24 cellular contexts compared by ENCODE assay signal in genomic region chr1:220708929-220709801, GRCh38. TPM values are rescaled to one million over a fixed set of nuclear protein-coding genes. Genes with fewer than 3 reads are reported as not detected.
DNase-seq lines count a peak whose midpoint lies in the region; ATAC-seq, FAIRE-seq and TF ChIP-seq lines count a peak whose summit lies in the region.
"Had no signal": no experiment of that assay in that cellular context is flagged by ENCODE, and none has a peak within 500 bp of the region (broad histone marks: within the 10 kb centered on the region; RNA-seq: fewer than 3 reads in every experiment).

No MANE protein-coding gene starts in this region.

- no peak overlapping the region for H3K27ac ChIP-seq in GM12878 (ENCODE audit: control insufficient read depth, insufficient read depth)
- H3K27ac ChIP-seq: 22Rv1, skin epidermis had no signal

- H3K27me3 ChIP-seq in GM12878 (replicated peaks in 1 of 2; ENCODE audit: control insufficient read depth in 2 of 2, insufficient read depth in 2 of 2, low read length in 1 of 2): no peaks in the 10 kb centered on the region

- no peaks in the 10 kb centered on the region for H3K36me3 ChIP-seq in GM12878 (ENCODE audit: control insufficient read depth in 2 of 2, insufficient read depth in 2 of 2, low read length in 1 of 2)

- SMC1A ChIA-PET in GM12878 (lab: Charles Lee; ENCODE audit: uncharacterized antibody, unreplicated experiment): interaction anchor here (1.3 kb wide), 1 partner anchor 24 kb away, joined by 3 read pairs; no protein-coding TSS in a partner anchor

- H3K4me3 ChIP-seq in GM12878: no peak overlapping the region
- H3K4me3 ChIP-seq: skin epidermis had no signal

- no peaks in the 10 kb centered on the region for H3K79me2 ChIP-seq in GM12878 (ENCODE audit: control insufficient read depth, insufficient read depth, low read length)

- POLR2A ChIA-PET in GM12878 (lab: Charles Lee): no interaction called here

- H3K27me3 Mint-ChIP-seq in naive B cell: peaks cover 0 to 6% (median 0%) of the 10 kb centered on the region in 3 donors
- H3K27me3 Mint-ChIP-seq: activated CD8-positive, alpha-beta memory T cell treated with anti-CD3 and anti-CD28 coated beads, Interleukin-2, amount 10 ng/mL, durations not matched to agents 7 days and 5 days had no signal

- no peak for TF ChIP-seq POLR2A in GM12878 (IDR thresholded peaks at IDR 0.05; ENCODE audit: low read depth, low read length)

- intact Hi-C loops in GM12878 (cut with micrococcal nuclease; ENCODE audit: unreplicated experiment): no loop called here

- no TSS peak for BruUV-seq in GM12878 (replicated peaks; lab: Mats Ljungman, UMichigan)

- peak overlapping the region in 5 of 6 donors; percentile 49 to 99 (median 79) for H3K27ac Mint-ChIP-seq in naive B cell
- H3K27ac Mint-ChIP-seq: activated CD8-positive, alpha-beta memory T cell treated with anti-CD3 and anti-CD28 coated beads, Interleukin-2, amount 10 ng/mL, durations not matched to agents 7 days and 5 days; activated naive CD4-positive, alpha-beta T cell treated with anti-CD3 and anti-CD28 coated beads, Interleukin-2, amount 50 U/mL, for 72 hours had no signal

- TF ChIP-seq EP300 in GM12878 (IDR thresholded peaks at IDR 0.05; ENCODE audit: borderline replicate concordance in 1 of 2, control insufficient read depth in 1 of 2, low read depth in 2 of 2, low read length in 2 of 2): no peak

- WGBS in GM12878 (ENCODE audit: insufficient coverage, insufficient replicate concordance, low lambda C conversion rate, missing lambda C conversion rate): 43% methylated on average over 9 of the region's 9 CpGs

- no peak overlapping the region for H3K4me2 ChIP-seq in GM12878 (ENCODE audit: control insufficient read depth, insufficient read depth)

- H3K4me1 Mint-ChIP-seq in naive B cell: peaks cover 30 to 73% (median 34%) of the 10 kb centered on the region in 3 donors

- FAIRE-seq in GM12878 (lab: Jason Lieb, UNC): no peak
- FAIRE-seq: H54, islet of Langerhans had no signal

- H3K4me1 ChIP-seq in GM12878 (ENCODE audit: control insufficient read depth, insufficient read depth, low read length): peaks cover 5% of the 10 kb centered on the region; the same call in 1 of the 2 replicates

- peak overlapping the region in 6 of 8 donors; percentile 6 to 90 (median 59) for H3K4me3 Mint-ChIP-seq in naive B cell
- H3K4me3 Mint-ChIP-seq: activated CD8-positive, alpha-beta memory T cell treated with anti-CD3 and anti-CD28 coated beads, Interleukin-2, amount 10 ng/mL, durations not matched to agents 7 days and 5 days; central memory CD8-positive, alpha-beta T cell had no signal

- CTCF ChIA-PET in GM12878 (lab: Yijun Ruan, JAX): interaction anchor here (0.6 to 1.8 kb wide), 7 partner anchors 9 to 64 kb away, joined by 3 to 5 read pairs (median 3); no protein-coding TSS in a partner anchor

- RAD21 ChIA-PET in GM12878 (lab: Charles Lee; ENCODE audit: unreplicated experiment): no interaction called here

- no peaks in the 10 kb centered on the region for H3K9me3 ChIP-seq in GM12878 (replicated peaks; ENCODE audit: control insufficient read depth, insufficient read depth, low read length)

- TF ChIP-seq RAD21 in GM12878 (IDR thresholded peaks at IDR 0.05; ENCODE audit: insufficient read depth, low read depth, low read length): no peak

- in situ Hi-C loops in GM12878 (cut with MboI): no loop called here

- H3K9ac ChIP-seq in GM12878 (ENCODE audit: control insufficient read depth, insufficient read depth, low read length): no peak overlapping the region

- no peaks in the 10 kb centered on the region for H3K36me3 Mint-ChIP-seq in naive B cell
- H3K36me3 Mint-ChIP-seq: activated CD8-positive, alpha-beta memory T cell treated with anti-CD3 and anti-CD28 coated beads, Interleukin-2, amount 10 ng/mL, durations not matched to agents 7 days and 5 days; activated naive CD4-positive, alpha-beta T cell treated with anti-CD3 and anti-CD28 coated beads, Interleukin-2, amount 50 U/mL, for 72 hours had no signal

- DNase-seq in DMS 273 (lab: John Stamatoyannopoulos, UW; ENCODE audit: unreplicated experiment) (peak; percentile 54), DMS 273 treated with DMSO at 0.1 percent for 48 hours (lab: John Stamatoyannopoulos, UW) (no peak), GM12878 (ENCODE audit: low read depth, low spot score) (no peak), naive B cell (peak; percentile 46), NCI-H69 (lab: John Stamatoyannopoulos, UW) (no peak), SIG-M5 treated with dmso at 0.1 percent for 504 hours (lab: John Stamatoyannopoulos, UW; ENCODE audit: unreplicated experiment) (no peak), cerebellar cortex (ENCODE audit: low spot score) (no peak)
- DNase-seq: activated CD4-positive, alpha-beta T cell treated with anti-CD3 and anti-CD28 coated beads for 48 hours; activated CD8-positive, alpha-beta memory T cell treated with anti-CD3 and anti-CD28 coated beads, Interleukin-2, amount 10 ng/mL, durations not matched to agents 7 days and 5 days; AML-193; aorta; hippocampal formation; IMR-90; NCI-H748 treated with DMSO at 0.1 percent for 48 hours; SHP77 treated with DMSO at 0.1 percent for 48 hours; stimulated activated CD4-positive, alpha-beta T cell treated with anti-CD3 and anti-CD28 coated beads, Interleukin-4, amount 100 ng/mL, for 1 hour; stimulated activated naive CD8-positive, alpha-beta T cell treated with anti-CD3 and anti-CD28 coated beads, Interleukin-15, Interleukin-2, amounts not matched to agents 100 U/mL and 50 U/mL, for 24 hours had no signal

- H2AFZ ChIP-seq in GM12878 (ENCODE audit: control insufficient read depth, low read depth, low read length): no peak overlapping the region

- H4K20me1 ChIP-seq in GM12878 (ENCODE audit: control insufficient read depth, insufficient read depth): no peaks in the 10 kb centered on the region

- ATAC-seq in GM18517 (IDR thresholded peaks at IDR 0.05; ENCODE audit: unreplicated experiment): peak; percentile 43
- ATAC-seq in GM12878: 0 out of 3 replicates have a peak, but pooled peaks have one; percentile 14
- peak; percentile 70 to 75 for ATAC-seq in naive B cell (ENCODE audit: low read depth in 2 of 2)
- ATAC-seq: activated CD8-positive, alpha-beta memory T cell treated with anti-CD3 and anti-CD28 coated beads, Interleukin-2, amount 10 ng/mL, durations not matched to agents 7 days and 5 days; activated naive CD4-positive, alpha-beta T cell treated with anti-CD3 and anti-CD28 coated beads, Interleukin-2, amount 50 U/mL, for 72 hours; stimulated activated naive CD8-positive, alpha-beta T cell treated with anti-CD3 and anti-CD28 coated beads, Interleukin-15, Interleukin-2, amounts not matched to agents 100 U/mL and 50 U/mL, for 24 hours had no signal

- peaks cover 0 to 6% (median under 1%) of the 10 kb centered on the region in 7 donors for H3K9me3 Mint-ChIP-seq in naive B cell
- H3K9me3 Mint-ChIP-seq: activated naive CD4-positive, alpha-beta T cell treated with anti-CD3 and anti-CD28 coated beads, Interleukin-2, amount 50 U/mL, for 72 hours; central memory CD8-positive, alpha-beta T cell had no signal

- TF ChIP-seq CTCF in GM12878 (IDR thresholded peaks at IDR 0.05 in 2 of 3, conservative IDR thresholded peaks at IDR 0.05 in 1 of 3; ENCODE audit: control insufficient read depth in 2 of 3, extremely low read depth in 1 of 3, insufficient read depth in 1 of 3, low read depth in 3 of 3, low read length in 3 of 3): no peak

RNA-seq across cellular contexts. Expression of gene C1orf115, which starts 19.0 kb away (rescaled TPM):
- 0.84 and 0.91 TPM in 2 replicates for total RNA-seq in GM12878 (2013; cell fraction: nucleolus; rRNA removed)
- total RNA-seq in GM12878 (2014; rRNA removed) (4.0 and 5.2 TPM in 2 replicates), GM12878 (2014; rRNA removed; fragmentation: Illumina TruSeq; extraction: Trizol) (4.8 and 5.3 TPM in 2 replicates), GM12878 (2021) (4.6 and 5.0 TPM in 2 replicates)
- polyA plus RNA-seq in GM12878 (2011; ENCODE audit: low read depth): 0.47 TPM
- polyA plus RNA-seq in GM12878 (2011; rRNA removed) (1.0 and 1.3 TPM in 2 replicates), GM12878 (2014; fragmentation: Illumina TruSeq; extraction: Trizol) (5.0 and 6.6 TPM in 2 replicates), GM12878 (2014; fragmentation: Nextera tagmentation; extraction: Ambion mirVana) (under 1 TPM; 0.52 to 0.95 TPM), GM12878 (2014; rRNA removed) (4.3 and 4.4 TPM in 2 replicates), GM12878 (2016; fragmentation: Nextera tagmentation; extraction: Ambion mirVana) (1 to 10 TPM; 3.8 to 4.2 TPM), naive B cell (ENCODE audit: low read depth in 6 of 6) (10 to 100 TPM in 2 of 6 donors, 1 to 10 TPM in 3, not detected in 1; 3.7 to 37.5 (median 5.5) TPM)
- polyA plus RNA-seq in GM12878 (2011; cell fraction: cytosol; rRNA removed): 1.0 and 1.1 TPM in 2 replicates
- 0.42 and 0.48 TPM in 2 replicates for polyA plus RNA-seq in GM12878 (2011; cell fraction: nucleus; rRNA removed)
- 0.46 and 0.51 TPM in 2 replicates for polyA plus RNA-seq in GM12878 (2012)
- 0.51 and 0.72 TPM in 2 replicates for polyA minus RNA-seq in GM12878 (2011; rRNA and poly(A)+ RNA removed)
- not detected in 2 replicates for polyA minus RNA-seq in GM12878 (2011; cell fraction: cytosol; rRNA and poly(A)+ RNA removed)
- 0.12 and 0.19 TPM in 2 replicates for polyA minus RNA-seq in GM12878 (2011; cell fraction: nucleus; rRNA and poly(A)+ RNA removed)

RNA-seq across cellular contexts. Expression of gene MTARC2, which starts 39.0 kb away (rescaled TPM):
- total RNA-seq in GM12878 (2013; cell fraction: nucleolus; rRNA removed): 0.29 and 1.5 TPM in 2 replicates
- total RNA-seq in GM12878 (2014; rRNA removed) (1.9 and 3.4 TPM in 2 replicates), GM12878 (2014; rRNA removed; fragmentation: Illumina TruSeq; extraction: Trizol) (1.9 and 2.8 TPM in 2 replicates), GM12878 (2021) (2.6 and 3.1 TPM in 2 replicates)
- polyA plus RNA-seq in GM12878 (2011; ENCODE audit: low read depth): 0.43 TPM
- polyA plus RNA-seq in GM12878 (2011; rRNA removed) (3.8 and 4.1 TPM in 2 replicates), GM12878 (2014; fragmentation: Illumina TruSeq; extraction: Trizol) (3.8 and 4.7 TPM in 2 replicates), GM12878 (2014; fragmentation: Nextera tagmentation; extraction: Ambion mirVana) (1 to 10 TPM; 2.8 to 4.5 TPM), GM12878 (2014; rRNA removed) (2.1 and 7.5 TPM in 2 replicates), GM12878 (2016; fragmentation: Nextera tagmentation; extraction: Ambion mirVana) (1 to 10 TPM; 3.6 to 5.5 TPM), naive B cell (ENCODE audit: low read depth in 6 of 6) (10 to 100 TPM in 2 of 6 donors, 1 to 10 TPM in 4; 2.4 to 23.7 (median 4.0) TPM)
- polyA plus RNA-seq in GM12878 (2011; cell fraction: cytosol; rRNA removed): 1.8 and 1.9 TPM in 2 replicates
- 4.5 and 5.6 TPM in 2 replicates for polyA plus RNA-seq in GM12878 (2011; cell fraction: nucleus; rRNA removed)
- polyA plus RNA-seq in GM12878 (2012): 0.69 and 1.8 TPM in 2 replicates
- 1.3 and 1.8 TPM in 2 replicates for polyA minus RNA-seq in GM12878 (2011; rRNA and poly(A)+ RNA removed)
- polyA minus RNA-seq in GM12878 (2011; cell fraction: cytosol; rRNA and poly(A)+ RNA removed): 0.67 and 1.4 TPM in 2 replicates
- 2.3 and 2.7 TPM in 2 replicates for polyA minus RNA-seq in GM12878 (2011; cell fraction: nucleus; rRNA and poly(A)+ RNA removed)
- total RNA-seq: activated CD8-positive, alpha-beta memory T cell treated with anti-CD3 and anti-CD28 coated beads, Interleukin-2, amount 10 ng/mL, durations not matched to agents 7 days and 5 days; activated naive CD4-positive, alpha-beta T cell treated with anti-CD3 and anti-CD28 coated beads, Interleukin-2, amount 50 U/mL, for 72 hours had no signal

Comparison
In these comparisons a context has a peak if more than half of its experiments do, and no peak if none do; other contexts are left out.
1. DNase-seq: peak in DMS 273 (single experiment) and naive B cell (single experiment); none in DMS 273 treated with DMSO at 0.1 percent for 48 hours (single experiment), GM12878 (single experiment), NCI-H69 (single experiment), SIG-M5 treated with dmso at 0.1 percent for 504 hours (single experiment) and cerebellar cortex (single experiment).
2. ATAC-seq: peak in every context shown above with its lines; median percentile 72 in naive B cell; 43 in GM18517; 14 in GM12878.